In the genomic region with DNA sequence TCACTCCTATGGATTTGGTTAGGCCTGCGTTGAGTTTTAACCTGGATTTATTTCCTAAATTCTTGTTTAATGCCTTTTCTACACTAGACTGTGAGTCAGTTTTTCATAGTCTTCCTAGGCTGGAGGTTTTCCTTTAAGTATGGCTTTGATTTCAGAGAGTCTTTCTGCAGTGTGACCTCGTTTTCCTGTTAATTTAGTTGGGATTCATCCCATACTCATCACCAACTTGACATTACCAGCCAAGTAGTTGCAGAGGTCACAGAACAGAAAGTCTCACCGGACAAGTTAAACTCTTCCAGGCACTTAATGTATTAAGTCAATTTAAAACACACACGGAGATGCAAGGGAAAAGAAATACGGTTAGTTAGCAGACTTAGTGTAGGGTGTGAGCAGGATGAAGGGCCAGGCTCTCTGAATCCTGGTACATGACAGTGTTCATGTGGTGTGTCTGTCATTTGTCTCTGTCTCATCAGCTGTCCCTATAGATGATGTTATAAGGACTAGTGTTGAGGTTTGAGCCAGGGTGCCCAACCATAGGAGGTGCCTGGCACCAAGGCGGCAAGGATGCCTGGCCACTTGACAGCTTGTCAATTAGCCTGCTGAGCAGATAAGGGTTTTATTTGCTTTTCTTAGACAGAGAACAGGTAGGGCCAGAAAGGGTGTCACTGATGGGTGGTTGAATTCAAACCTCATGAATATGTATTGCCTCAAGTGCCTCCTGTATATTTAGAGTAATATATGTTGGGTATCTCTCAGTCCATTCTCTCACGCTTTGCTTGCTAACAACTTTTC, we compare ENCODE assay signal across 24 cellular contexts. TPM values are rescaled to one million over a fixed set of nuclear protein-coding genes. Genes with fewer than 3 reads are reported as not detected.
DNase-seq lines count a peak whose midpoint lies in the region; ATAC-seq and TF ChIP-seq lines count a peak whose summit lies in the region.
"Had no signal": no experiment of that assay in that cellular context is flagged by ENCODE, and none has a peak within 500 bp of the region (broad histone marks: within the 10 kb centered on the region; RNA-seq: fewer than 3 reads in every experiment).

No MANE protein-coding gene starts in this region.

- H3K79me2 ChIP-seq in ACC112 (ENCODE audit: control insufficient read depth, insufficient read depth, low read length, unreplicated experiment) (no peaks in the 10 kb centered on the region), GM23248 (ENCODE audit: insufficient read depth) (no peaks in the 10 kb centered on the region), PC-3 (ENCODE audit: low read length) (no peaks in the 10 kb centered on the region)

- H3F3A ChIP-seq in GM23248 (ENCODE audit: insufficient read depth) (peaks cover 40% of the 10 kb centered on the region), PC-3 (ENCODE audit: low read length, unreplicated experiment) (no peaks in the 10 kb centered on the region)

- H3K27ac ChIP-seq in ACC112 (ENCODE audit: low read depth, low read length) (no peak overlapping the region), GM23248 (peak overlapping the region; percentile 2; the same call in 1 of the 2 replicates), PC-3 (ENCODE audit: low read length) (0 out of 2 replicates have a peak overlapping the region, but pooled peaks have one; percentile 10), upper lobe of right lung (no peak overlapping the region), right atrium auricular region (no peak overlapping the region)
- H3K27ac ChIP-seq: A549, ascending aorta, SJCRH30, upper lobe of left lung had no signal

- BruUV-seq in PC-3 (replicated peaks; lab: Mats Ljungman, UMichigan), result no TSS peak

- H3K4me1 ChIP-seq in ACC112 (ENCODE audit: control insufficient read depth, insufficient read depth, low read length, unreplicated experiment), result peaks cover 30% of the 10 kb centered on the region
- peaks cover 30% of the 10 kb centered on the region for H3K4me1 ChIP-seq in GM23248 (ENCODE audit: insufficient read depth)
- H3K4me1 ChIP-seq in PC-3 (ENCODE audit: insufficient read depth, low read length), result peaks cover 34% of the 10 kb centered on the region
- H3K4me1 ChIP-seq in upper lobe of right lung, result no peaks in the 10 kb centered on the region
- H3K4me1 ChIP-seq in right atrium auricular region, result no peaks in the 10 kb centered on the region
- H3K4me1 ChIP-seq: ascending aorta, HAP-1, upper lobe of left lung had no signal

- peak overlapping the region; percentile 42 for H3K4me2 ChIP-seq in GM23248 (ENCODE audit: unreplicated experiment)
- peak overlapping the region; percentile 35 for H3K4me2 ChIP-seq in PC-3 (ENCODE audit: low read length)
- H3K4me2 ChIP-seq: A549 had no signal

- peak overlapping the region; percentile 40 for H2AFZ ChIP-seq in ACC112 (ENCODE audit: low read length, unreplicated experiment)
- peak overlapping the region; percentile 44 for H2AFZ ChIP-seq in GM23248
- no peak overlapping the region for H2AFZ ChIP-seq in PC-3 (ENCODE audit: low read length)

- peak; percentile 65 for DNase-seq in GM23248
- DNase-seq in PC-3, result peak; percentile 54
- DNase-seq in foreskin fibroblast, result peak; percentile 72 to 84
- no peak for DNase-seq in upper lobe of right lung
- no peak for DNase-seq in right atrium auricular region (ENCODE audit: low spot score)
- DNase-seq in activated effector memory CD4-positive, alpha-beta T cell treated with anti-CD3 and anti-CD28 coated beads, Interleukin-2, amount 50 U/mL, for 16 hours, result no peak
- DNase-seq in activated gamma-delta T cell treated with Interleukin-2 at 50 U/mL for 16 hours, result no peak
- DNase-seq: activated CD4-positive, alpha-beta T cell treated with anti-CD3 and anti-CD28 coated beads for 48 hours; activated CD8-positive, alpha-beta memory T cell treated with anti-CD3 and anti-CD28 coated beads, Interleukin-2, amount 10 ng/mL, durations not matched to agents 7 days and 5 days; C1 segment of cervical spinal cord; KBM-7; mammary epithelial cell; NCI-H1694; NCI-H2227 treated with DMSO at 0.1 percent for 48 hours; retina; SJCRH30; stimulated activated CD4-positive, alpha-beta T cell treated with anti-CD3 and anti-CD28 coated beads, Interleukin-4, amount 100 ng/mL, for 24 hours; upper lobe of left lung had no signal

- in situ Hi-C loops in GM23248 (cut with MboI), result no loop called here

- H3K4me3 ChIP-seq in ACC112 (ENCODE audit: low read depth, low read length) (no peak overlapping the region), GM23248 (0 out of 2 replicates have a peak overlapping the region, but pooled peaks have one; percentile 4), PC-3 (ENCODE audit: low read length) (no peak overlapping the region), foreskin fibroblast (ENCODE audit: low read depth in 1 of 2, low read length in 2 of 2) (no peak overlapping the region), upper lobe of right lung (no peak overlapping the region), right atrium auricular region (no peak overlapping the region)
- H3K4me3 ChIP-seq: A549, ascending aorta, HAP-1, SJCRH30, upper lobe of left lung had no signal

- H3K27me3 ChIP-seq in ACC112 (ENCODE audit: insufficient read depth, low read length) (no peaks in the 10 kb centered on the region), GM23248 (replicated peaks; ENCODE audit: insufficient read depth) (no peaks in the 10 kb centered on the region), PC-3 (ENCODE audit: low read length) (no peaks in the 10 kb centered on the region), upper lobe of right lung (no peaks in the 10 kb centered on the region), right atrium auricular region (no peaks in the 10 kb centered on the region)
- H3K27me3 ChIP-seq: ascending aorta, SJCRH30, upper lobe of left lung had no signal

- H3K9ac ChIP-seq in GM23248 (no peak overlapping the region), PC-3 (ENCODE audit: low read length) (no peak overlapping the region)

- H3K9me3 ChIP-seq in GM23248 (ENCODE audit: low read depth) (no peaks in the 10 kb centered on the region), PC-3 (ENCODE audit: low read length) (no peaks in the 10 kb centered on the region), upper lobe of right lung (no peaks in the 10 kb centered on the region), right atrium auricular region (no peaks in the 10 kb centered on the region)
- H3K9me3 ChIP-seq: A549, ascending aorta, HAP-1, SJCRH30, upper lobe of left lung had no signal

- 25 to 29% methylated on average over 7 of the region's 7 CpGs for WGBS in GM23248 (ENCODE audit: low coverage in 1 of 2, low lambda C conversion rate in 2 of 2, missing lambda C conversion rate in 2 of 2), 2 experiments

- H3K36me3 ChIP-seq in ACC112 (ENCODE audit: insufficient read depth, low read length) (no peaks in the 10 kb centered on the region), GM23248 (ENCODE audit: low read depth) (no peaks in the 10 kb centered on the region), PC-3 (ENCODE audit: low read depth, low read length) (no peaks in the 10 kb centered on the region), upper lobe of right lung (no peaks in the 10 kb centered on the region), right atrium auricular region (no peaks in the 10 kb centered on the region)
- H3K36me3 ChIP-seq: ascending aorta, HAP-1, SJCRH30, upper lobe of left lung had no signal

- intact Hi-C loops in PC-3 (cut with micrococcal nuclease) (no loop called here), upper lobe of right lung (cut with DNase I) (no loop called here)

- TF ChIP-seq CTCF in PC-3 (conservative IDR thresholded peaks at IDR 0.05; ENCODE audit: low read depth, low read length) (no peak), foreskin fibroblast (IDR thresholded peaks at IDR 0.05; ENCODE audit: low read depth, low read length) (no peak), upper lobe of right lung (IDR thresholded peaks at IDR 0.05) (no peak), right atrium auricular region (IDR thresholded peaks at IDR 0.05) (no peak)

- H3K9me2 ChIP-seq in GM23248 (ENCODE audit: insufficient read depth) (no peaks in the 10 kb centered on the region), PC-3 (replicated peaks; ENCODE audit: low read length) (no peaks in the 10 kb centered on the region)

- H4K20me1 ChIP-seq in GM23248 (ENCODE audit: insufficient read depth) (no peaks in the 10 kb centered on the region), PC-3 (ENCODE audit: low read length) (no peaks in the 10 kb centered on the region)

- CTCF ChIA-PET in PC-3 (lab: Charles Lee), result no interaction called here

- POLR2A ChIA-PET in PC-3 (lab: Charles Lee; ENCODE audit: unreplicated experiment), result no interaction called here

- ATAC-seq in PC-3, result no peak; the same call in 1 of the 2 replicates
- ATAC-seq in upper lobe of right lung, result no peak
- ATAC-seq: A549; activated CD8-positive, alpha-beta memory T cell treated with anti-CD3 and anti-CD28 coated beads, Interleukin-2, amount 10 ng/mL, durations not matched to agents 7 days and 5 days; activated naive CD4-positive, alpha-beta T cell treated with anti-CD3 and anti-CD28 coated beads, Interleukin-2, amount 50 U/mL, for 72 hours; Panc1 had no signal

RNA-seq across cellular contexts. Expression of a gene that starts 29.9 kb away (rescaled TPM):
- 8.7 and 18.3 TPM in 2 replicates for total RNA-seq in GM23248 (2014; rRNA removed; shearing (Covaris generic))
- 8.9 and 9.9 TPM in 2 replicates for polyA plus RNA-seq in GM23248 (2016; fragmentation: Nextera tagmentation; extraction: Ambion mirVana)
- total RNA-seq in PC-3 (2014; rRNA removed) (30.4 and 32.3 TPM in 2 replicates), upper lobe of right lung (18.6 TPM), right atrium auricular region (10 to 100 TPM; 16.3 to 50.4 TPM)

RNA-seq across cellular contexts. Expression of a gene that starts 32.0 kb away (rescaled TPM):
- total RNA-seq in GM23248 (2014; rRNA removed; shearing (Covaris generic)), result 10.6 and 11.3 TPM in 2 replicates
- 5.1 and 5.4 TPM in 2 replicates for polyA plus RNA-seq in GM23248 (2016; fragmentation: Nextera tagmentation; extraction: Ambion mirVana)
- total RNA-seq in PC-3 (2014; rRNA removed) (5.4 and 7.5 TPM in 2 replicates), upper lobe of right lung (26.2 TPM), right atrium auricular region (10 to 100 TPM; 21.2 to 25.5 TPM)

Comparison
In these comparisons a context has a peak if more than half of its experiments do, and no peak if none do; other contexts are left out.
1. H3K27ac ChIP-seq: peak in GM23248 (single experiment) and PC-3 (single experiment); none in ACC112 (single experiment), upper lobe of right lung (single experiment) and right atrium auricular region (0 of 2).
2. DNase-seq: peak in GM23248 (single experiment), PC-3 (single experiment) and foreskin fibroblast (2 of 2); none in upper lobe of right lung (single experiment), right atrium auricular region (single experiment), activated effector memory CD4-positive, alpha-beta T cell treated with anti-CD3 and anti-CD28 coated beads, Interleukin-2, amount 50 U/mL, for 16 hours (single experiment) and activated gamma-delta T cell treated with Interleukin-2 at 50 U/mL for 16 hours (single experiment).